In the genomic region with DNA sequence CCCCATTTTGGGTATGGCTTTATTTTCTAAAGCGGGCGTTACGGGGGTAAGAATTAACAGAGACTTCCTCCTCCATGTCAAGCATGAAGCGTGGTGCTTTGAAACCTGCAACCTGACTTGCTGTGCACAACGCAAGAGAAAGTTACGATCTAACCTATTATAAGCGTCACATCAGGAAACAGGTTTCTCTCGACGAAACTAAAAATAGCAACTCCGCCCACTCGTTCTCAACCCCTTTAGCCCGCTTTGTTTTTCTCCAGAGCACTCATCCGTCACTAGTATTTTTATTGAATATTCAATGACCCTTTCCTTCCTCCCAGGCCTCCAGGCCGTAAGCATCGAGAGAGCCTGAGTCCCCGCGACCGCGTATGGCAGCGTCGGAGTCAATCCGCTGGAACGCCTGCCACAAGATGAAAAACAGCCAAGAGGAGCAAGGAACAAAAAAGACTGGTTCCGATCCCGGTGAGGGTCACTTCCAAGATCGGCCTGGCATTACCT, we compare ENCODE assay signal across 8 cellular contexts. TPM values are rescaled to one million over a fixed set of nuclear protein-coding genes. Genes with fewer than 3 reads are reported as not detected.
A peak's percentile ranks its signal among the peaks of the same experiment; 100 is the strongest.
DNase-seq lines count a peak whose midpoint lies in the region; ATAC-seq and TF ChIP-seq lines count a peak whose summit lies in the region.

No MANE protein-coding gene starts in this region.

- peak overlapping the region; percentile 98 for H3K27ac Mint-ChIP-seq in activated CD4-positive, alpha-beta memory T cell treated with anti-CD3 and anti-CD28 coated beads for 36 hours
- H3K27ac Mint-ChIP-seq in natural killer cell treated with Interleukin-12 subunit alpha and Interleukin-12 subunit beta and Interleukin-15 and Interleukin-18, amount 100 ng/mL, for 72 hours = peak overlapping the region; percentile 94 to 97

- POLR2A ChIA-PET in activated CD4-positive, alpha-beta memory T cell treated with anti-CD3 and anti-CD28 coated beads for 36 hours (lab: Charles Lee) = interaction anchor here (0.6 to 2.4 kb wide), 7 partner anchors 8 to 67 kb away, joined by 4 to 30 read pairs (median 7); a partner anchor contains a TSS

- CTCF ChIA-PET in activated CD4-positive, alpha-beta memory T cell treated with anti-CD3 and anti-CD28 coated beads for 36 hours (lab: Charles Lee) = interaction anchor here (0.9 to 2.1 kb wide), 2 partner anchors 20 to 22 kb away, joined by 5 to 26 read pairs; a partner anchor contains a TSS

- peaks cover 20 to 36% (median 24%) of the 10 kb centered on the region in 5 donors for H3K36me3 ChIP-seq in subcutaneous abdominal adipose tissue (ENCODE audit: control insufficient read depth in 5 of 5, insufficient read depth in 5 of 5, low read length in 5 of 5)

- no peaks in the 10 kb centered on the region for H3K9me3 ChIP-seq in subcutaneous abdominal adipose tissue (ENCODE audit: control insufficient read depth in 5 of 5, low read length in 5 of 5)

- H3K4me1 ChIP-seq in subcutaneous abdominal adipose tissue (ENCODE audit: control insufficient read depth in 5 of 5, insufficient read depth in 5 of 5, low read length in 5 of 5) = peaks cover 6 to 43% (median 28%) of the 10 kb centered on the region in 5 donors

- intact Hi-C loops in activated CD4-positive, alpha-beta memory T cell treated with anti-CD3 and anti-CD28 coated beads for 36 hours (cut with micrococcal nuclease) = loop anchor here (1.0 to 5.0 kb wide), 6 partner anchors 20 to 472 kb away; a partner anchor contains a TSS

- no peak for TF ChIP-seq CTCF in epithelial cell of esophagus (IDR thresholded peaks at IDR 0.05; ENCODE audit: insufficient read depth, low read depth, low read length, missing control alignments)

- peak overlapping the region; percentile 50 to 98 (median 90) for H3K9ac ChIP-seq in subcutaneous abdominal adipose tissue (ENCODE audit: low read length in 5 of 5)

- H3K4me3 Mint-ChIP-seq in activated CD4-positive, alpha-beta memory T cell treated with anti-CD3 and anti-CD28 coated beads for 36 hours = peak overlapping the region; percentile 99
- H3K4me3 Mint-ChIP-seq in natural killer cell treated with Interleukin-12 subunit alpha and Interleukin-12 subunit beta and Interleukin-15 and Interleukin-18, amount 100 ng/mL, for 72 hours = peak overlapping the region; percentile 95

- no peaks in the 10 kb centered on the region for H3K9me3 Mint-ChIP-seq in activated CD4-positive, alpha-beta memory T cell treated with anti-CD3 and anti-CD28 coated beads for 36 hours
- H3K9me3 Mint-ChIP-seq in natural killer cell treated with Interleukin-12 subunit alpha and Interleukin-12 subunit beta and Interleukin-15 and Interleukin-18, amount 100 ng/mL, for 72 hours = no peaks in the 10 kb centered on the region

- DNase-seq in Daoy (ENCODE audit: low read depth) = peak; percentile 33
- DNase-seq in NCI-H1105 treated with DMSO at 0.1 percent for 48 hours (lab: John Stamatoyannopoulos, UW) = peak; percentile 61
- peak; percentile 80 for DNase-seq in activated CD4-positive, alpha-beta memory T cell treated with anti-CD3 and anti-CD28 coated beads for 36 hours
- DNase-seq in epithelial cell of esophagus (ENCODE audit: low read depth) = peak; percentile 84
- peak; percentile 70 for DNase-seq in natural killer cell treated with Interleukin-12 subunit alpha and Interleukin-12 subunit beta and Interleukin-15 and Interleukin-18, amount 100 ng/mL, for 72 hours (ENCODE audit: low spot score)
- no peak for DNase-seq in inferior parietal cortex (ENCODE audit: extremely low spot score)

- H3K27me3 ChIP-seq in subcutaneous abdominal adipose tissue (ENCODE audit: control insufficient read depth in 5 of 5, insufficient read depth in 4 of 5, low read length in 5 of 5) = no peaks in the 10 kb centered on the region

- H3K4me3 ChIP-seq in epithelial cell of esophagus (ENCODE audit: low read length) (peak overlapping the region; percentile 91), subcutaneous abdominal adipose tissue (ENCODE audit: low read depth in 1 of 5, low read length in 5 of 5) (peak overlapping the region; percentile 84 to 98 (median 94))

- peaks cover 36% of the 10 kb centered on the region for H3K36me3 Mint-ChIP-seq in activated CD4-positive, alpha-beta memory T cell treated with anti-CD3 and anti-CD28 coated beads for 36 hours
- peaks cover 11% of the 10 kb centered on the region for H3K36me3 Mint-ChIP-seq in natural killer cell treated with Interleukin-12 subunit alpha and Interleukin-12 subunit beta and Interleukin-15 and Interleukin-18, amount 100 ng/mL, for 72 hours

- H3K4me1 Mint-ChIP-seq in activated CD4-positive, alpha-beta memory T cell treated with anti-CD3 and anti-CD28 coated beads for 36 hours (ENCODE audit: low read depth) = peaks cover 53% of the 10 kb centered on the region
- H3K4me1 Mint-ChIP-seq in natural killer cell treated with Interleukin-12 subunit alpha and Interleukin-12 subunit beta and Interleukin-15 and Interleukin-18, amount 100 ng/mL, for 72 hours (ENCODE audit: low read depth in 2 of 2) = peaks cover 20 to 34% of the 10 kb centered on the region in 2 donors

- H3K27me3 Mint-ChIP-seq in activated CD4-positive, alpha-beta memory T cell treated with anti-CD3 and anti-CD28 coated beads for 36 hours = no peaks in the 10 kb centered on the region
- no peaks in the 10 kb centered on the region for H3K27me3 Mint-ChIP-seq in natural killer cell treated with Interleukin-12 subunit alpha and Interleukin-12 subunit beta and Interleukin-15 and Interleukin-18, amount 100 ng/mL, for 72 hours

- peak; percentile 41 for ATAC-seq in GM21723 (IDR thresholded peaks at IDR 0.05; ENCODE audit: unreplicated experiment)
- peak; percentile 32 to 53 for ATAC-seq in natural killer cell treated with Interleukin-12 subunit alpha and Interleukin-12 subunit beta and Interleukin-15 and Interleukin-18, amount 100 ng/mL, for 72 hours

- peak overlapping the region; percentile 95 for H3K27ac ChIP-seq in subcutaneous abdominal adipose tissue (ENCODE audit: low read depth, low read length)

RNA-seq across cellular contexts. Expression of a gene that starts 0.6 kb away (rescaled TPM):
- 192 and 198 TPM in 2 replicates for total RNA-seq in Daoy (2014; rRNA removed; shearing (Covaris generic))
- total RNA-seq in activated CD4-positive, alpha-beta memory T cell treated with anti-CD3 and anti-CD28 coated beads for 36 hours = 100 to 1,000 TPM; 110 to 113 TPM
- total RNA-seq in natural killer cell treated with Interleukin-12 subunit alpha and Interleukin-12 subunit beta and Interleukin-15 and Interleukin-18, amount 100 ng/mL, for 72 hours = 100 to 1,000 TPM in 1 of 2 donors, 10 to 100 TPM in 1; 82.1 to 118 TPM

RNA-seq across cellular contexts. Expression of a gene that starts 1.1 kb away (rescaled TPM):
- 100.0 and 119 TPM in 2 replicates for total RNA-seq in Daoy (2014; rRNA removed; shearing (Covaris generic))
- total RNA-seq in activated CD4-positive, alpha-beta memory T cell treated with anti-CD3 and anti-CD28 coated beads for 36 hours = 10 to 100 TPM; 51.7 to 53.4 TPM
- total RNA-seq in natural killer cell treated with Interleukin-12 subunit alpha and Interleukin-12 subunit beta and Interleukin-15 and Interleukin-18, amount 100 ng/mL, for 72 hours = 10 to 100 TPM; 54.1 to 64.7 TPM

RNA-seq across cellular contexts. Expression of a gene that starts 20.0 kb away (rescaled TPM):
- total RNA-seq in Daoy (2014; rRNA removed; shearing (Covaris generic)) = 709 and 891 TPM in 2 replicates
- 100 to 1,000 TPM; 342 TPM for total RNA-seq in activated CD4-positive, alpha-beta memory T cell treated with anti-CD3 and anti-CD28 coated beads for 36 hours
- 100 to 1,000 TPM; 173 to 271 TPM for total RNA-seq in natural killer cell treated with Interleukin-12 subunit alpha and Interleukin-12 subunit beta and Interleukin-15 and Interleukin-18, amount 100 ng/mL, for 72 hours

RNA-seq across cellular contexts. Expression of a gene that starts 49.9 kb away (rescaled TPM):
- 8.9 and 10.9 TPM in 2 replicates for total RNA-seq in Daoy (2014; rRNA removed; shearing (Covaris generic))
- total RNA-seq in activated CD4-positive, alpha-beta memory T cell treated with anti-CD3 and anti-CD28 coated beads for 36 hours = 10 to 100 TPM; 21.8 to 21.9 TPM
- total RNA-seq in natural killer cell treated with Interleukin-12 subunit alpha and Interleukin-12 subunit beta and Interleukin-15 and Interleukin-18, amount 100 ng/mL, for 72 hours = 10 to 100 TPM; 26.5 to 57.0 TPM
